ENCODE assay signal across 9 cellular contexts in genomic region chr15:38683382-38684242, GRCh38.
DNase-seq lines count a peak whose midpoint lies in the region; ATAC-seq, FAIRE-seq and TF ChIP-seq lines count a peak whose summit lies in the region.
"Had no signal": no experiment of that assay in that cellular context is flagged by ENCODE, and none has a peak within 500 bp of the region (broad histone marks: within the 10 kb centered on the region; RNA-seq: fewer than 3 reads in every experiment).

No MANE protein-coding gene starts in this region.

- ATAC-seq in HG02852 (IDR thresholded peaks at IDR 0.05; ENCODE audit: unreplicated experiment) (peak; percentile 85), naive B cell (ENCODE audit: low read depth in 2 of 2) (peak; percentile 75 to 81)

- peaks cover 18 to 32% (median 27%) of the 10 kb centered on the region in 3 donors for H3K4me1 Mint-ChIP-seq in naive B cell

- H3K23ac ChIP-seq in H1 (ENCODE audit: insufficient read length): no peak overlapping the region

- no peak overlapping the region for H3K4me2 ChIP-seq in H1 (ENCODE audit: insufficient read depth in 1 of 2, low read depth in 2 of 2, low read length in 2 of 2)

- no peak overlapping the region for H2AFZ ChIP-seq in H1 (ENCODE audit: low read length)

- FAIRE-seq in A204.1 (lab: Jason Lieb, UNC) (peak; percentile 83), GM12892 (lab: Jason Lieb, UNC) (peak; percentile 94), H1 (lab: Jason Lieb, UNC) (peak; percentile 74)

- no peaks in the 10 kb centered on the region; a peak in 1 of 4 replicates for H3K9me3 ChIP-seq in H1 (ENCODE audit: insufficient read depth in 2 of 2, low read depth in 1 of 2, low read length in 1 of 2)
- H3K9me3 ChIP-seq: uterus had no signal

- no peak overlapping the region for H2BK15ac ChIP-seq in H1 (ENCODE audit: low read length)

- TF ChIP-seq RAD21 in H1 (IDR thresholded peaks at IDR 0.05 in 1 of 2, conservative IDR thresholded peaks at IDR 0.05 in 1 of 2; ENCODE audit: low read depth in 2 of 2, low read length in 2 of 2): peak; percentile 85 to 89

- H2BK20ac ChIP-seq in H1 (ENCODE audit: low read length): no peak overlapping the region

- no peak overlapping the region for H3K56ac ChIP-seq in H1 (replicated peaks; ENCODE audit: insufficient read length, low read depth, low read length)

- H3K27ac Mint-ChIP-seq in naive B cell: peak overlapping the region in 5 of 6 donors; percentile 29 to 90 (median 85)

- no peak overlapping the region for H3K4ac ChIP-seq in H1 (replicated peaks; ENCODE audit: insufficient read length, low read depth, low read length)

- TF ChIP-seq EP300 in H1 (IDR thresholded peaks at IDR 0.05; ENCODE audit: borderline replicate concordance in 1 of 2, low read depth in 2 of 2, low read length in 2 of 2): no peak

- H3K27me3 Mint-ChIP-seq in naive B cell: no peaks in the 10 kb centered on the region

- no peak overlapping the region for H3K9ac ChIP-seq in H1 (replicated peaks in 1 of 4; ENCODE audit: extremely low read depth in 1 of 4, low read depth in 3 of 4, low read length in 3 of 4)

- no peak overlapping the region for H4K8ac ChIP-seq in H1 (ENCODE audit: extremely low read depth, insufficient read depth, low read length)

- H3K4me1 ChIP-seq in H1 (replicated peaks in 1 of 4; ENCODE audit: control insufficient read depth in 3 of 4, insufficient read depth in 4 of 4, low read length in 3 of 4): peaks cover 0 to 1% (median 0%) of the 10 kb centered on the region in 4 experiments; a peak in 1 of 7 replicates
- H3K4me1 ChIP-seq: uterus had no signal

- H3K36me3 ChIP-seq in H1 (ENCODE audit: control insufficient read depth in 2 of 4, insufficient read depth in 4 of 4, low read length in 3 of 4): no peaks in the 10 kb centered on the region
- H3K36me3 ChIP-seq: uterus had no signal

- H4K91ac ChIP-seq in H1 (replicated peaks; ENCODE audit: insufficient read length, low read length): no peak overlapping the region

- peak overlapping the region in 4 of 8 donors; percentile 20 to 84 (median 60) for H3K4me3 Mint-ChIP-seq in naive B cell

- POLR2A ChIA-PET in H1 (lab: Charles Lee; ENCODE audit: partially characterized antibody): interaction anchor here (0.8 to 1.2 kb wide), 3 partner anchors 120 to 230 kb away, joined by 3 to 5 read pairs (median 3); partner anchors contain the start of genes FAM98B and RASGRP1

- no peak overlapping the region for H2BK5ac ChIP-seq in H1 (ENCODE audit: low read depth, low read length)

- H2BK120ac ChIP-seq in H1 (replicated peaks; ENCODE audit: low read depth, low read length): no peak overlapping the region

- no peak overlapping the region for H3K18ac ChIP-seq in H1 (ENCODE audit: extremely low read depth, low read length)

- no peak overlapping the region for H2AK5ac ChIP-seq in H1 (ENCODE audit: low read depth, low read length)

- TF ChIP-seq POLR2A in GM12892 (IDR thresholded peaks at IDR 0.05; ENCODE audit: low read depth, low read length) (no peak), H1 (IDR thresholded peaks at IDR 0.05; ENCODE audit: control extremely low read depth in 1 of 2, low read depth in 2 of 2, low read length in 2 of 2) (no peak)

- CTCF ChIA-PET in H1 (lab: Charles Lee; ENCODE audit: partially characterized antibody): interaction anchor here (0.6 to 5.8 kb wide), 60 partner anchors 8 to 1126 kb away, joined by 3 to 53 read pairs (median 4); partner anchors contain the start of gene FAM98B

- no peaks in the 10 kb centered on the region for H3K79me1 ChIP-seq in H1 (ENCODE audit: low read depth, low read length)

- H2BK12ac ChIP-seq in H1 (ENCODE audit: low read depth, low read length): no peak overlapping the region

- no peaks in the 10 kb centered on the region for H3K79me2 ChIP-seq in H1 (ENCODE audit: control insufficient read depth in 1 of 2, insufficient read depth in 2 of 2, low read length in 2 of 2)

- no peaks in the 10 kb centered on the region for H3K27me3 ChIP-seq in H1 (replicated peaks in 1 of 4; ENCODE audit: control insufficient read depth in 3 of 4, extremely low read depth in 1 of 4, insufficient read depth in 3 of 4, low read length in 3 of 4)
- H3K27me3 ChIP-seq: uterus had no signal

- H4K20me1 ChIP-seq in H1 (replicated peaks in 1 of 2; ENCODE audit: control insufficient read depth in 1 of 2, insufficient read depth in 2 of 2, low read length in 2 of 2): no peaks in the 10 kb centered on the region

- no peak for DNase-seq in GM12892 (ENCODE audit: insufficient read length)
- DNase-seq in NCI-H345 (lab: John Stamatoyannopoulos, UW): peak; percentile 33
- DNase-seq in activated CD4-positive, alpha-beta T cell treated with anti-CD3 and anti-CD28 coated beads, Interleukin-2, amount 50 U/mL, for 48 hours: peak; percentile 72 to 82
- DNase-seq in H1 (ENCODE audit: low read depth in 1 of 2, low spot score in 2 of 2): peak in 1 of 2 experiments; percentile 58
- peak; percentile 69 for DNase-seq in naive B cell
- DNase-seq in stromal cell of bone marrow (ENCODE audit: low read depth): peak; percentile 24

- no peaks in the 10 kb centered on the region for H3K36me3 Mint-ChIP-seq in naive B cell

- WGBS in H1 (ENCODE audit: extremely low coverage in 1 of 2, insufficient coverage in 1 of 2, insufficient read length in 1 of 2, insufficient replicate concordance in 2 of 2, low coverage in 1 of 2, low lambda C conversion rate in 2 of 2, missing lambda C conversion rate in 1 of 2), 2 experiments: 83% methylated on average over 2 of the region's 2 CpGs; no CpG with 5 or more reads in 1 of the 2 experiments

- H4K5ac ChIP-seq in H1 (ENCODE audit: insufficient read length, low read depth, low read length): no peak overlapping the region

- no peak overlapping the region for H3K27ac ChIP-seq in H1 (ENCODE audit: low read depth, low read length)
- H3K27ac ChIP-seq: uterus had no signal

- H3K4me3 ChIP-seq in H1 (ENCODE audit: extremely low read depth in 1 of 4, insufficient read depth in 2 of 4, low read depth in 3 of 4, low read length in 4 of 4): no peak overlapping the region
- H3K4me3 ChIP-seq: uterus had no signal

- peaks cover 0 to 3% (median 0%) of the 10 kb centered on the region in 7 donors for H3K9me3 Mint-ChIP-seq in naive B cell

- no peak overlapping the region for H3K14ac ChIP-seq in H1 (ENCODE audit: insufficient read length)

- peak in 2 of 3 experiments; percentile 70 to 81; a peak in 3 of 4 replicates for TF ChIP-seq CTCF in H1 (IDR thresholded peaks at IDR 0.05; ENCODE audit: control extremely low read depth in 1 of 3, insufficient read depth in 1 of 3, low read depth in 1 of 3, low read length in 3 of 3)

- H3K23me2 ChIP-seq in H1 (ENCODE audit: low read depth, low read length): no peaks in the 10 kb centered on the region

TF ChIP-seq in H1, 55 proteins besides CTCF, POLR2A, EP300 and RAD21:
- TF ChIP-seq, protein P1, sequence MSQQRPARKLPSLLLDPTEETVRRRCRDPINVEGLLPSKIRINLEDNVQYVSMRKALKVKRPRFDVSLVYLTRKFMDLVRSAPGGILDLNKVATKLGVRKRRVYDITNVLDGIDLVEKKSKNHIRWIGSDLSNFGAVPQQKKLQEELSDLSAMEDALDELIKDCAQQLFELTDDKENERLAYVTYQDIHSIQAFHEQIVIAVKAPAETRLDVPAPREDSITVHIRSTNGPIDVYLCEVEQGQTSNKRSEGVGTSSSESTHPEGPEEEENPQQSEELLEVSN (IDR thresholded peaks at IDR 0.05): no peak
- no peak for TF ChIP-seq HDAC2 (IDR thresholded peaks at IDR 0.05; ENCODE audit: borderline replicate concordance in 1 of 2, low read depth in 2 of 2, low read length in 2 of 2)
- no peak for TF ChIP-seq CTBP2 (IDR thresholded peaks at IDR 0.05; ENCODE audit: borderline replicate concordance, insufficient read depth, insufficient read length, low read length)
- TF ChIP-seq RXRA (IDR thresholded peaks at IDR 0.05; ENCODE audit: insufficient read depth, low read depth, low read length): no peak
- TF ChIP-seq MAFK (IDR thresholded peaks at IDR 0.05; ENCODE audit: low read depth, low read length): no peak
- no peak for TF ChIP-seq ZNF274 (IDR thresholded peaks at IDR 0.05; ENCODE audit: borderline replicate concordance, extremely low read depth, low read length)
- no peak for TF ChIP-seq TBP (IDR thresholded peaks at IDR 0.05; ENCODE audit: low read depth, low read length)
- TF ChIP-seq, protein P2, sequence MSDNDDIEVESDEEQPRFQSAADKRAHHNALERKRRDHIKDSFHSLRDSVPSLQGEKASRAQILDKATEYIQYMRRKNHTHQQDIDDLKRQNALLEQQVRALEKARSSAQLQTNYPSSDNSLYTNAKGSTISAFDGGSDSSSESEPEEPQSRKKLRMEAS (IDR thresholded peaks at IDR 0.05): no peak
- no peak for TF ChIP-seq SIRT6 (IDR thresholded peaks at IDR 0.05; ENCODE audit: low read length)
- no peak for TF ChIP-seq KDM5A (IDR thresholded peaks at IDR 0.05; ENCODE audit: low read length)
- no peak for TF ChIP-seq RFX5 (IDR thresholded peaks at IDR 0.05; ENCODE audit: borderline replicate concordance, low read depth, low read length)
- TF ChIP-seq GABPA (IDR thresholded peaks at IDR 0.05; ENCODE audit: borderline replicate concordance, insufficient read depth, low read length): no peak
- TF ChIP-seq TAF1 (IDR thresholded peaks at IDR 0.05; ENCODE audit: low read depth, low read length): no peak
- TF ChIP-seq FOSL1 (IDR thresholded peaks at IDR 0.05; ENCODE audit: insufficient read depth, low read depth, low read length): no peak
- TF ChIP-seq CBX8 (IDR thresholded peaks at IDR 0.05; ENCODE audit: borderline replicate concordance, low read depth, low read length): no peak
- TF ChIP-seq JUND (IDR thresholded peaks at IDR 0.05; ENCODE audit: low read length): no peak
- TF ChIP-seq SP4 (IDR thresholded peaks at IDR 0.05; ENCODE audit: low read length): no peak
